In the genomic region with DNA sequence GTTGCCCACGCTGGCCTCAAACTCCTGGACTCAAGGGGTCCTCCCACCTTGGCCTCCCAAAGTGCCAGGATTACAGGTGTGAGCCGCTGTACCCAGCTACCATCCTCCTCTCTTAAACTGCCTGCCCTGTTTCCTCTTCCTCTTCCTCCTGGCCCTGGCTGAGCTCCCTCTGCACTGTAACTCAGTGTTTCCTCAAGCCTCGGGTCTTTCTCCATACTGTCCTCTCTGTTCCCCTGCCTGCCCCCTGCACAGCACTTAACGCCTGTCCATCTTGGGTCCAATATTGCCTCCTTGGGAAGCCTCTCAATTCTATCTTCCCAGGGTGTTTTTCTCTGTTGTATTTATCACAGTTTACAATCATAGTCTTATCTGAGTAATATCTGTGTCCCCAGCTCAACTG, we compare ENCODE assay signal across 20 cellular contexts. TPM values are rescaled to one million over a fixed set of nuclear protein-coding genes. Genes with fewer than 3 reads are reported as not detected.
DNase-seq lines count a peak whose midpoint lies in the region; ATAC-seq and TF ChIP-seq lines count a peak whose summit lies in the region.
"Had no signal": no experiment of that assay in that cellular context is flagged by ENCODE, and none has a peak within 500 bp of the region (broad histone marks: within the 10 kb centered on the region; RNA-seq: fewer than 3 reads in every experiment).

No MANE protein-coding gene starts in this region.

- TF ChIP-seq CTCF in left ventricle myocardium inferior (IDR thresholded peaks at IDR 0.05; ENCODE audit: borderline replicate concordance) (no peak), type B pancreatic cell (conservative IDR thresholded peaks at IDR 0.05) (no peak)

- H3K36me3 Mint-ChIP-seq in memory B cell (peaks cover 3% of the 10 kb centered on the region), type B pancreatic cell (peaks cover 6% of the 10 kb centered on the region)

- DNase-seq in left ventricle myocardium inferior (no peak), Right ventricle myocardium superior (no peak), adipocyte (ENCODE audit: low read depth) (no peak), memory B cell (ENCODE audit: low spot score in 2 of 2) (no peak), type B pancreatic cell (ENCODE audit: extremely low spot score, unreplicated experiment) (no peak), NOMO-1 treated with dmso at 0.1 percent for 144 hours (lab: John Stamatoyannopoulos, UW; ENCODE audit: unreplicated experiment) (no peak), caudate nucleus (lab: John Stamatoyannopoulos, UW) (no peak)
- DNase-seq in effector CD4-positive, alpha-beta T cell: no peak
- DNase-seq: activated CD4-positive, alpha-beta T cell treated with anti-CD3 and anti-CD28 coated beads for 36 hours; activated naive CD4-positive, alpha-beta T cell treated with anti-CD3 and anti-CD28 coated beads, Interleukin-2, amount 10 ng/mL, durations not matched to agents 7 days and 5 days; CD4-positive, alpha-beta T cell; H9; MV-4-11; NCI-H345; OCI-M1; stimulated activated naive CD8-positive, alpha-beta T cell treated with anti-CD3 and anti-CD28 coated beads, Interleukin-15, amount 100 ng/mL, for 72 hours; SW 1271 had no signal

- no peak for ATAC-seq in Right ventricle myocardium superior (ENCODE audit: poor library complexity)
- no peak for ATAC-seq in memory B cell (ENCODE audit: low read depth)
- ATAC-seq: activated CD4-positive, alpha-beta T cell treated with anti-CD3 and anti-CD28 coated beads for 36 hours; sciatic nerve; stimulated activated naive CD8-positive, alpha-beta T cell treated with anti-CD3 and anti-CD28 coated beads, Interleukin-15, amount 100 ng/mL, for 72 hours had no signal

- H3K9me3 ChIP-seq in left ventricle myocardium inferior (replicated peaks) (no peaks in the 10 kb centered on the region), adipocyte (ENCODE audit: control insufficient read depth, low read length) (no peaks in the 10 kb centered on the region)

- no peaks in the 10 kb centered on the region for H3K27me3 ChIP-seq in left ventricle myocardium inferior (ENCODE audit: low read depth)
- H3K27me3 ChIP-seq in adipocyte (replicated peaks; ENCODE audit: control insufficient read depth, insufficient read depth, low read length): no peaks in the 10 kb centered on the region

- H3K36me3 ChIP-seq in left ventricle myocardium inferior: peaks cover 7% of the 10 kb centered on the region
- no peaks in the 10 kb centered on the region for H3K36me3 ChIP-seq in adipocyte (ENCODE audit: control insufficient read depth, insufficient read depth, low read length, severe bottlenecking)

- H3K27me3 Mint-ChIP-seq in memory B cell (no peaks in the 10 kb centered on the region), type B pancreatic cell (peaks cover 7% of the 10 kb centered on the region)
- H3K27me3 Mint-ChIP-seq: activated CD4-positive, alpha-beta T cell treated with anti-CD3 and anti-CD28 coated beads for 36 hours; CD4-positive, alpha-beta T cell; stimulated activated naive CD8-positive, alpha-beta T cell treated with anti-CD3 and anti-CD28 coated beads, Interleukin-15, amount 100 ng/mL, for 72 hours had no signal

- H3K4me3 Mint-ChIP-seq in memory B cell: peak overlapping the region; percentile 54
- H3K4me3 Mint-ChIP-seq in type B pancreatic cell: peak overlapping the region; percentile 97

- H3K27ac ChIP-seq in left ventricle myocardium inferior (replicated peaks) (peak overlapping the region; percentile 90), caudate nucleus (ENCODE audit: low read depth, low read length) (no peak overlapping the region)

- no peaks in the 10 kb centered on the region for H3K9me3 Mint-ChIP-seq in memory B cell
- H3K9me3 Mint-ChIP-seq in type B pancreatic cell: no peaks in the 10 kb centered on the region
- H3K9me3 Mint-ChIP-seq: activated naive CD4-positive, alpha-beta T cell treated with anti-CD3 and anti-CD28 coated beads, Interleukin-2, amount 10 ng/mL, durations not matched to agents 7 days and 5 days; CD4-positive, alpha-beta T cell; stimulated activated naive CD8-positive, alpha-beta T cell treated with anti-CD3 and anti-CD28 coated beads, Interleukin-15, amount 100 ng/mL, for 72 hours had no signal

- H3K27ac Mint-ChIP-seq in memory B cell: peak overlapping the region; percentile 77
- no peak overlapping the region for H3K27ac Mint-ChIP-seq in type B pancreatic cell
- H3K27ac Mint-ChIP-seq: activated CD4-positive, alpha-beta T cell treated with anti-CD3 and anti-CD28 coated beads for 36 hours; stimulated activated naive CD8-positive, alpha-beta T cell treated with anti-CD3 and anti-CD28 coated beads, Interleukin-15, amount 100 ng/mL, for 72 hours had no signal

- intact Hi-C loops in left ventricle myocardium inferior (cut with micrococcal nuclease): no loop called here
- intact Hi-C loops in Right ventricle myocardium superior (cut with DNase I): no loop called here

- peaks cover 36% of the 10 kb centered on the region for H3K4me1 Mint-ChIP-seq in memory B cell
- peaks cover 28% of the 10 kb centered on the region for H3K4me1 Mint-ChIP-seq in type B pancreatic cell (ENCODE audit: unreplicated experiment)

- peaks cover 64% of the 10 kb centered on the region for H3K4me1 ChIP-seq in left ventricle myocardium inferior
- H3K4me1 ChIP-seq in adipocyte (ENCODE audit: control insufficient read depth, insufficient read depth, low read length): peaks cover 36% of the 10 kb centered on the region

- H3K9ac ChIP-seq in adipocyte (ENCODE audit: low read length): peak overlapping the region; percentile 86

- H3K4me3 ChIP-seq in left ventricle myocardium inferior (peak overlapping the region; percentile 93), adipocyte (ENCODE audit: low read length) (peak overlapping the region; percentile 55)

RNA-seq across cellular contexts. Expression of gene LIPE, which starts 6.1 kb away (rescaled TPM):
- total RNA-seq in left ventricle myocardium inferior: 55.8 TPM
- total RNA-seq in Right ventricle myocardium superior: 61.4 TPM
- total RNA-seq in type B pancreatic cell (ENCODE audit: low replicate concordance): 6.9 and 17.9 TPM in 2 replicates

RNA-seq across cellular contexts. Expression of gene CXCL17, which starts 21.6 kb away (rescaled TPM):
- total RNA-seq in left ventricle myocardium inferior (not detected), Right ventricle myocardium superior (not detected), type B pancreatic cell (ENCODE audit: low replicate concordance) (1.0 and 3.2 TPM in 2 replicates)
- total RNA-seq: activated CD4-positive, alpha-beta T cell treated with anti-CD3 and anti-CD28 coated beads for 36 hours; CD4-positive, alpha-beta T cell; fibroblast of lung; H9; mononuclear cell had no signal

RNA-seq across cellular contexts. Expression of gene CNFN, which starts 31.0 kb away (rescaled TPM):
- total RNA-seq in left ventricle myocardium inferior (0.49 TPM), Right ventricle myocardium superior (1.1 TPM), type B pancreatic cell (ENCODE audit: low replicate concordance) (3.3 and 5.6 TPM in 2 replicates)
- total RNA-seq: activated CD4-positive, alpha-beta T cell treated with anti-CD3 and anti-CD28 coated beads for 36 hours; CD4-positive, alpha-beta T cell; fibroblast of lung; mononuclear cell had no signal
